Comparison of ENCODE assay signal across 27 cellular contexts in genomic region chrX:35015627-35016026, GRCh38.
"Had no signal": no experiment of that assay in that cellular context is flagged by ENCODE, and none has a peak within 500 bp of the region (broad histone marks: within the 10 kb centered on the region; RNA-seq: fewer than 3 reads in every experiment).

No MANE protein-coding gene starts in this region.

- H3K4me3 ChIP-seq: colonic mucosa, esophagus muscularis mucosa, gastroesophageal sphincter, heart right ventricle, left lung, ovary, psoas muscle, skin epidermis, spleen, testis, tibial artery had no signal

- H3K27me3 Mint-ChIP-seq: dendritic cell treated with granulocyte-macrophage colony-stimulating factor and Interleukin-4, amounts not matched to agents 40 ng/mL and 50 ng/mL, for 4 days; naive thymus-derived CD8-positive, alpha-beta T cell; stimulated activated memory B cell treated with anti-CD40 and anti-IgM and Interleukin-4, amounts not matched to agents 10 μg/mL and 1 μg/mL and 100 μg/mL, for 72 hours; type B pancreatic cell had no signal

- H3K4me3 Mint-ChIP-seq: dendritic cell treated with granulocyte-macrophage colony-stimulating factor and Interleukin-4, amounts not matched to agents 40 ng/mL and 50 ng/mL, for 4 days; naive thymus-derived CD8-positive, alpha-beta T cell; stimulated activated memory B cell treated with anti-CD40 and anti-IgM and Interleukin-4, amounts not matched to agents 10 μg/mL and 1 μg/mL and 100 μg/mL, for 72 hours; type B pancreatic cell had no signal

- H3K27ac Mint-ChIP-seq: dendritic cell treated with granulocyte-macrophage colony-stimulating factor and Interleukin-4, amounts not matched to agents 40 ng/mL and 50 ng/mL, for 4 days; naive thymus-derived CD8-positive, alpha-beta T cell; stimulated activated memory B cell treated with anti-CD40 and anti-IgM and Interleukin-4, amounts not matched to agents 10 μg/mL and 1 μg/mL and 100 μg/mL, for 72 hours; type B pancreatic cell had no signal

- H3K27me3 ChIP-seq: colonic mucosa, esophagus muscularis mucosa, foreskin keratinocyte, gastroesophageal sphincter, left lung, ovary, spleen, testis, tibial artery had no signal

- H3K4me1 Mint-ChIP-seq: naive thymus-derived CD8-positive, alpha-beta T cell; stimulated activated memory B cell treated with anti-CD40 and anti-IgM and Interleukin-4, amounts not matched to agents 10 μg/mL and 1 μg/mL and 100 μg/mL, for 72 hours had no signal

- FAIRE-seq: endothelial cell of umbilical vein, islet of Langerhans had no signal

- H3K27ac ChIP-seq: colonic mucosa, esophagus muscularis mucosa, foreskin keratinocyte, gastroesophageal sphincter, heart right ventricle, left lung, ovary, psoas muscle, skin epidermis, spleen, testis, tibial artery had no signal

- H3K4me1 ChIP-seq: colonic mucosa, esophagus muscularis mucosa, foreskin keratinocyte, gastroesophageal sphincter, heart right ventricle, left lung, psoas muscle, spleen, testis, tibial artery had no signal

- DNase-seq: colonic mucosa; effector CD8-positive, alpha-beta T cell; heart right ventricle; hippocampal formation; left cardiac atrium; left lung; naive thymus-derived CD8-positive, alpha-beta T cell; occipital lobe; ovary; posterior cingulate gyrus; psoas muscle; right cardiac atrium; spleen; stimulated activated CD4-positive, alpha-beta T cell treated with anti-CD3 and anti-CD28 coated beads, Interleukin-4, amount 100 ng/mL, for 4 hours; stimulated activated naive CD8-positive, alpha-beta T cell treated with anti-CD3 and anti-CD28 coated beads, Interleukin-15, Interleukin-2, amounts not matched to agents 100 U/mL and 50 U/mL, for 24 hours; substantia nigra; testis; tibial artery had no signal

- H3K36me3 Mint-ChIP-seq: stimulated activated memory B cell treated with anti-CD40 and anti-IgM and Interleukin-4, amounts not matched to agents 10 μg/mL and 1 μg/mL and 100 μg/mL, for 72 hours; type B pancreatic cell had no signal

- ATAC-seq: foreskin keratinocyte; gastroesophageal sphincter; heart right ventricle; left cardiac atrium; left lung; naive thymus-derived CD8-positive, alpha-beta T cell; psoas muscle; right cardiac atrium; stimulated activated memory B cell treated with anti-CD40 and anti-IgM and Interleukin-4, amounts not matched to agents 10 μg/mL and 1 μg/mL and 100 μg/mL, for 72 hours; stimulated activated naive CD8-positive, alpha-beta T cell treated with anti-CD3 and anti-CD28 coated beads, Interleukin-15, Interleukin-2, amounts not matched to agents 100 U/mL and 50 U/mL, for 24 hours had no signal

- H3K9me3 ChIP-seq: colonic mucosa, gastroesophageal sphincter, ovary, testis had no signal

- H3K36me3 ChIP-seq: colonic mucosa, esophagus muscularis mucosa, gastroesophageal sphincter, heart right ventricle, left lung, ovary, spleen, tibial artery had no signal
